In genomic region chr15:100730655-100731240, GRCh38 we compare ENCODE assay signal across 13 cellular contexts.
DNase-seq lines count a peak whose midpoint lies in the region; ATAC-seq, FAIRE-seq and TF ChIP-seq lines count a peak whose summit lies in the region.
"Had no signal": no experiment of that assay in that cellular context is flagged by ENCODE, and none has a peak within 500 bp of the region (broad histone marks: within the 10 kb centered on the region; RNA-seq: fewer than 3 reads in every experiment).

No MANE protein-coding gene starts in this region.

- intact Hi-C loops in IMR-90 (cut with micrococcal nuclease) (no loop called here), vagina (cut with DNase I) (no loop called here)

- H2AK9ac ChIP-seq in IMR-90 (replicated peaks; ENCODE audit: low read depth, low read length, poor library complexity), result no peak overlapping the region

- no peaks in the 10 kb centered on the region for H3K23me2 ChIP-seq in H1 (ENCODE audit: low read depth, low read length)

- FAIRE-seq in H1 (lab: Jason Lieb, UNC) (no peak), GM12891 (lab: Jason Lieb, UNC) (no peak)
- FAIRE-seq: A549 had no signal

- H3K14ac ChIP-seq in IMR-90 (replicated peaks; ENCODE audit: low read depth, low read length), result no peak overlapping the region
- no peak overlapping the region for H3K14ac ChIP-seq in H1 (ENCODE audit: insufficient read length)

- peak; percentile 6 for DNase-seq in GM13976 (ENCODE audit: low spot score)
- no peak for DNase-seq in IMR-90
- peak in 1 of 2 experiments; percentile 36 for DNase-seq in H1 (ENCODE audit: low read depth in 1 of 2, low spot score in 2 of 2)
- peak; percentile 76 to 84 for DNase-seq in vagina (ENCODE audit: extremely low spot score in 2 of 2)
- no peak for DNase-seq in activated T-cell treated with anti-CD3 and anti-CD28 coated beads, Interleukin-2, amount 50 U/mL, for 72 hours
- DNase-seq in stimulated activated CD4-positive, alpha-beta T cell treated with anti-CD3 and anti-CD28 coated beads, Interleukin-4, amount 100 ng/mL, for 24 hours, result no peak
- DNase-seq in GM12891 (ENCODE audit: insufficient read length, low spot score), result no peak
- DNase-seq: Calu3, DMS 273 treated with DMSO at 0.1 percent for 48 hours, GM23248, H9 had no signal

- WGBS in IMR-90 (ENCODE audit: extremely low coverage in 2 of 2, insufficient read length in 1 of 2), 2 experiments, result 100% methylated on average over 1 of the region's 7 CpGs; no CpG with 5 or more reads in 1 of the 2 experiments
- 90% methylated on average over 7 of the region's 7 CpGs; no CpG with 5 or more reads in 1 of the 2 experiments for WGBS in H1 (ENCODE audit: extremely low coverage in 1 of 2, insufficient coverage in 1 of 2, insufficient read length in 1 of 2, insufficient replicate concordance in 2 of 2, low coverage in 1 of 2, low lambda C conversion rate in 2 of 2, missing lambda C conversion rate in 1 of 2), 2 experiments

- H2BK15ac ChIP-seq in IMR-90 (ENCODE audit: low read depth, low read length) (peak overlapping the region; percentile 51; the same call in 1 of the 3 replicates), H1 (ENCODE audit: low read length) (no peak overlapping the region)

- peak overlapping the region; percentile 35; the same call in 1 of the 2 replicates for H2BK20ac ChIP-seq in IMR-90 (ENCODE audit: low read depth, low read length)
- no peak overlapping the region for H2BK20ac ChIP-seq in H1 (ENCODE audit: low read length)

- TF ChIP-seq EP300 in H1 (IDR thresholded peaks at IDR 0.05; ENCODE audit: borderline replicate concordance in 1 of 2, low read depth in 2 of 2, low read length in 2 of 2), result no peak

- H3K27me3 ChIP-seq in IMR-90 (ENCODE audit: control insufficient read depth, insufficient read depth, low read length) (no peaks in the 10 kb centered on the region), H1 (replicated peaks in 1 of 4; ENCODE audit: control insufficient read depth in 3 of 4, extremely low read depth in 1 of 4, insufficient read depth in 3 of 4, low read length in 3 of 4) (no peaks in the 10 kb centered on the region), vagina (no peaks in the 10 kb centered on the region)

- H3K36me3 Mint-ChIP-seq in activated T-cell treated with anti-CD3 and anti-CD28 coated beads, Interleukin-2, amount 50 U/mL, for 72 hours (ENCODE audit: insufficient read depth in 2 of 2), result peaks cover 2 to 4% of the 10 kb centered on the region in 2 donors
- H3K36me3 Mint-ChIP-seq: CD14-positive monocyte had no signal

- H3K4me3 Mint-ChIP-seq in activated T-cell treated with anti-CD3 and anti-CD28 coated beads, Interleukin-2, amount 50 U/mL, for 72 hours, result no peak overlapping the region
- H3K4me3 Mint-ChIP-seq: CD14-positive monocyte, H9 had no signal

- H2BK5ac ChIP-seq in IMR-90 (ENCODE audit: low read depth, low read length, poor library complexity, severe bottlenecking) (no peak overlapping the region), H1 (ENCODE audit: low read depth, low read length) (no peak overlapping the region)

- no peak overlapping the region for H3K27ac Mint-ChIP-seq in activated T-cell treated with anti-CD3 and anti-CD28 coated beads, Interleukin-2, amount 50 U/mL, for 72 hours
- H3K27ac Mint-ChIP-seq: H9 had no signal

- no peak overlapping the region for H3K56ac ChIP-seq in IMR-90 (ENCODE audit: extremely low read depth, insufficient read depth, low read length)
- no peak overlapping the region for H3K56ac ChIP-seq in H1 (replicated peaks; ENCODE audit: insufficient read length, low read depth, low read length)

- peak overlapping the region; percentile 85 for H2AK5ac ChIP-seq in IMR-90 (ENCODE audit: low read depth, low read length)
- no peak overlapping the region for H2AK5ac ChIP-seq in H1 (ENCODE audit: low read depth, low read length)

- no peak for ATAC-seq in IMR-90 (ENCODE audit: low read depth)
- ATAC-seq in activated T-cell treated with anti-CD3 and anti-CD28 coated beads, Interleukin-2, amount 50 U/mL, for 72 hours (replicated peaks in 1 of 2), result no peak
- ATAC-seq: A549 had no signal

- no peak overlapping the region for H3K18ac ChIP-seq in IMR-90 (ENCODE audit: low read depth, low read length)
- no peak overlapping the region for H3K18ac ChIP-seq in H1 (ENCODE audit: extremely low read depth, low read length)

- no peaks in the 10 kb centered on the region for H3K79me2 ChIP-seq in H1 (ENCODE audit: control insufficient read depth in 1 of 2, insufficient read depth in 2 of 2, low read length in 2 of 2)

- H3K4me1 Mint-ChIP-seq in activated T-cell treated with anti-CD3 and anti-CD28 coated beads, Interleukin-2, amount 50 U/mL, for 72 hours (ENCODE audit: low read depth), result no peaks in the 10 kb centered on the region

- H2BK12ac ChIP-seq in H1 (ENCODE audit: low read depth, low read length), result no peak overlapping the region

- no peak overlapping the region for H3K27ac ChIP-seq in IMR-90 (ENCODE audit: insufficient read depth, low read length)
- no peak overlapping the region for H3K27ac ChIP-seq in H1 (ENCODE audit: low read depth, low read length)
- H3K27ac ChIP-seq in vagina, result no peak overlapping the region
- H3K27ac ChIP-seq: GM23248 had no signal

- TF ChIP-seq POLR2A in IMR-90 (IDR thresholded peaks at IDR 0.05; ENCODE audit: low read depth, low read length), result no peak
- no peak for TF ChIP-seq POLR2A in H1 (IDR thresholded peaks at IDR 0.05; ENCODE audit: control extremely low read depth in 1 of 2, low read depth in 2 of 2, low read length in 2 of 2)
- no peak for TF ChIP-seq POLR2A in vagina (IDR thresholded peaks at IDR 0.05)
- TF ChIP-seq POLR2A in GM12891 (IDR thresholded peaks at IDR 0.05; ENCODE audit: low read depth, low read length), result no peak

- H4K91ac ChIP-seq in IMR-90 (ENCODE audit: insufficient read depth, low read depth, low read length) (peak overlapping the region; percentile 25; the same call in 1 of the 2 replicates), H1 (replicated peaks; ENCODE audit: insufficient read length, low read length) (no peak overlapping the region)

- BruUV-seq in IMR-90 (replicated peaks; lab: Mats Ljungman, UMichigan), result no TSS peak

- H4K20me1 ChIP-seq in IMR-90 (ENCODE audit: insufficient read depth, low read length) (no peaks in the 10 kb centered on the region), H1 (replicated peaks in 1 of 2; ENCODE audit: control insufficient read depth in 1 of 2, insufficient read depth in 2 of 2, low read length in 2 of 2) (no peaks in the 10 kb centered on the region)

- peaks cover 17% of the 10 kb centered on the region for H3K9me1 ChIP-seq in IMR-90 (ENCODE audit: insufficient read depth, low read length)

- H3K79me1 ChIP-seq in IMR-90 (ENCODE audit: low read depth in 1 of 2, low read length in 2 of 2) (no peaks in the 10 kb centered on the region), H1 (ENCODE audit: low read depth, low read length) (no peaks in the 10 kb centered on the region)

- H4K8ac ChIP-seq in IMR-90 (ENCODE audit: low read depth in 2 of 2, low read length in 2 of 2) (peak overlapping the region in 1 of 2 experiments; percentile 38; a peak in 1 of 4 replicates), H1 (ENCODE audit: extremely low read depth, insufficient read depth, low read length) (peak overlapping the region; percentile 60; the same call in 1 of the 2 replicates)

- dilution Hi-C loops in IMR-90 (cut with HindIII; ENCODE audit: low sequenced_read_pairs, unreplicated experiment), result no loop called here

- TF ChIP-seq CTCF in GM13976 (IDR thresholded peaks at IDR 0.05; ENCODE audit: borderline replicate concordance, control extremely low read depth, extremely low read depth, insufficient read depth, missing control alignments) (no peak), IMR-90 (conservative IDR thresholded peaks at IDR 0.05; ENCODE audit: low read depth, low read length) (no peak), H1 (IDR thresholded peaks at IDR 0.05; ENCODE audit: control extremely low read depth in 1 of 3, insufficient read depth in 1 of 3, low read depth in 1 of 3, low read length in 3 of 3) (no peak), vagina (IDR thresholded peaks at IDR 0.05) (no peak)

- peak overlapping the region; percentile 24; the same call in 1 of the 2 replicates for H3K4ac ChIP-seq in IMR-90 (ENCODE audit: low read depth, low read length)
- no peak overlapping the region for H3K4ac ChIP-seq in H1 (replicated peaks; ENCODE audit: insufficient read length, low read depth, low read length)

- H4K5ac ChIP-seq in IMR-90 (ENCODE audit: low read depth, low read length) (no peak overlapping the region), H1 (ENCODE audit: insufficient read length, low read depth, low read length) (no peak overlapping the region)

- in situ Hi-C loops in GM13976 (cut with MboI; ENCODE audit: low sequenced_read_pairs, unreplicated experiment), result no loop called here
- in situ Hi-C loops in IMR-90 (cut with MboI; ENCODE audit: low sequenced_read_pairs), result no loop called here

- H2BK120ac ChIP-seq in IMR-90 (ENCODE audit: low read depth, low read length), result peak overlapping the region; percentile 62; the same call in 1 of the 2 replicates
- H2BK120ac ChIP-seq in H1 (replicated peaks; ENCODE audit: low read depth, low read length), result no peak overlapping the region

- H3K4me1 ChIP-seq in IMR-90 (ENCODE audit: control insufficient read depth, insufficient read depth, low read length) (peaks cover 23% of the 10 kb centered on the region), H1 (replicated peaks in 1 of 4; ENCODE audit: control insufficient read depth in 3 of 4, insufficient read depth in 4 of 4, low read length in 3 of 4) (peaks cover 0 to 3% (median 0%) of the 10 kb centered on the region in 4 experiments; a peak in 2 of 7 replicates), vagina (peaks cover 25% of the 10 kb centered on the region)

- H3K4me3 ChIP-seq in IMR-90 (ENCODE audit: insufficient read depth, low read depth, low read length) (no peak overlapping the region), H1 (ENCODE audit: extremely low read depth in 1 of 4, insufficient read depth in 2 of 4, low read depth in 3 of 4, low read length in 4 of 4) (no peak overlapping the region), vagina (no peak overlapping the region)
- H3K4me3 ChIP-seq: A549, GM23248 had no signal

- H3K4me2 ChIP-seq in IMR-90 (ENCODE audit: low read depth, low read length) (no peak overlapping the region), H1 (ENCODE audit: insufficient read depth in 1 of 2, low read depth in 2 of 2, low read length in 2 of 2) (no peak overlapping the region)
- H3K4me2 ChIP-seq: A549 had no signal

- POLR2A ChIA-PET in IMR-90 (lab: Charles Lee; ENCODE audit: unreplicated experiment), result no interaction called here
- POLR2A ChIA-PET in H1 (lab: Charles Lee; ENCODE audit: partially characterized antibody), result no interaction called here

- H3K9me3 ChIP-seq in IMR-90 (ENCODE audit: control insufficient read depth, insufficient read depth, low read length) (peaks cover 2% of the 10 kb centered on the region; the same call in 1 of the 2 replicates), H1 (ENCODE audit: insufficient read depth in 2 of 2, low read depth in 1 of 2, low read length in 1 of 2) (no peaks in the 10 kb centered on the region), vagina (no peaks in the 10 kb centered on the region)

- peaks cover 8% of the 10 kb centered on the region for H3K27me3 Mint-ChIP-seq in activated T-cell treated with anti-CD3 and anti-CD28 coated beads, Interleukin-2, amount 50 U/mL, for 72 hours (ENCODE audit: low read depth)

- H3K9me3 Mint-ChIP-seq in activated T-cell treated with anti-CD3 and anti-CD28 coated beads, Interleukin-2, amount 50 U/mL, for 72 hours, result peaks cover 0 to 2% of the 10 kb centered on the region in 2 donors
- H3K9me3 Mint-ChIP-seq: H9 had no signal

- H3K36me3 ChIP-seq in IMR-90 (ENCODE audit: control insufficient read depth, insufficient read depth, low read length) (no peaks in the 10 kb centered on the region), H1 (ENCODE audit: control insufficient read depth in 2 of 4, insufficient read depth in 4 of 4, low read length in 3 of 4) (no peaks in the 10 kb centered on the region), vagina (no peaks in the 10 kb centered on the region)

- no peak overlapping the region for H2AFZ ChIP-seq in IMR-90 (replicated peaks; ENCODE audit: low read length, poor library complexity)
- H2AFZ ChIP-seq in H1 (ENCODE audit: low read length), result no peak overlapping the region
- H2AFZ ChIP-seq: GM23248 had no signal

- no peak overlapping the region for H3K23ac ChIP-seq in IMR-90 (ENCODE audit: low read depth, low read length)
- no peak overlapping the region for H3K23ac ChIP-seq in H1 (ENCODE audit: insufficient read length)

- CTCF ChIA-PET in IMR-90 (lab: Yijun Ruan, JAX) (interaction anchor here (1.1 kb wide), 1 partner anchor 25 kb away, joined by 4 read pairs; no protein-coding TSS in a partner anchor), H1 (lab: Charles Lee; ENCODE audit: partially characterized antibody) (interaction anchor here (0.9 to 1.9 kb wide), 4 partner anchors 12 to 139 kb away, joined by 3 to 5 read pairs (median 4); no protein-coding TSS in a partner anchor)

- TF ChIP-seq RAD21 in IMR-90 (IDR thresholded peaks at IDR 0.05; ENCODE audit: low read length) (no peak), H1 (IDR thresholded peaks at IDR 0.05 in 1 of 2, conservative IDR thresholded peaks at IDR 0.05 in 1 of 2; ENCODE audit: low read depth in 2 of 2, low read length in 2 of 2) (no peak)

- H3K9ac ChIP-seq in IMR-90 (ENCODE audit: low read depth, low read length) (no peak overlapping the region), H1 (replicated peaks in 1 of 4; ENCODE audit: extremely low read depth in 1 of 4, low read depth in 3 of 4, low read length in 3 of 4) (no peak overlapping the region)
- H3K9ac ChIP-seq: GM23248 had no signal

Comparison
In these comparisons a context has a peak if more than half of its experiments do, and no peak if none do; other contexts are left out.
1. DNase-seq: peak in GM13976 (single experiment) and vagina (2 of 2); none in IMR-90 (single experiment), activated T-cell treated with anti-CD3 and anti-CD28 coated beads, Interleukin-2, amount 50 U/mL, for 72 hours (0 of 2), stimulated activated CD4-positive, alpha-beta T cell treated with anti-CD3 and anti-CD28 coated beads, Interleukin-4, amount 100 ng/mL, for 24 hours (single experiment) and GM12891 (single experiment).